21 cellular contexts compared by ENCODE assay signal in the genomic region with DNA sequence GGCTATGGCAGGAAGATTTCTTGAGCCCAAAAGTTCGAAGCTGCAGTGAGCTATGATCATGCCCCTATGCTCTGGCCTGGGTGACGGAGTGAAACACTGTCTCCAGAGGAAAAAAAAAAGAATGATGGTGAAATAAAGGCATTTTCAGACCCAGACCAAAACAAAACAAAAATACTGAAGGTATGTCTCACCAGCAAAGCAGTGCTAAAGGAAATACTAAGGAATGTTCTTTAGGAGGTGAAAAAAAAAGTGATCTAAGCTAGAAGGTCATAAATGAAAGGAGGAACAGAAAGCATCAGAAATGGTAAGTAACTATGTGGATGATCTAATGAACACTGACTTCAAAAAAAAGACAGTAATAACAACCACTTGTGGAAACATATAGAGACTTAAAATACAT.
"Had no signal": no experiment of that assay in that cellular context is flagged by ENCODE, and none has a peak within 500 bp of the region (broad histone marks: within the 10 kb centered on the region; RNA-seq: fewer than 3 reads in every experiment).

No MANE protein-coding gene starts in this region.

- ATAC-seq: activated naive CD4-positive, alpha-beta T cell treated with anti-CD3 and anti-CD28 coated beads, Interleukin-2, amount 50 U/mL, for 72 hours; activated T-cell treated with anti-CD3 and anti-CD28 coated beads, Interleukin-2, amount 50 U/mL, for 4 hours; gastrocnemius medialis; heart left ventricle; left colon; pancreas; T-cell had no signal

- H3K27me3 ChIP-seq: dorsolateral prefrontal cortex, gastrocnemius medialis, heart left ventricle, neural progenitor cell, pancreas, sigmoid colon, thyroid gland had no signal

- FAIRE-seq: islet of Langerhans, pancreas had no signal

- H3K27ac ChIP-seq: gastrocnemius medialis, heart left ventricle, neural progenitor cell, pancreas, sigmoid colon, thyroid gland had no signal

- H3K4me1 ChIP-seq: gastrocnemius medialis, neural progenitor cell, sigmoid colon had no signal

- H3K9me3 ChIP-seq: gastrocnemius medialis, pancreas, thyroid gland had no signal

- DNase-seq: activated CD4-positive, alpha-beta memory T cell treated with anti-CD3 and anti-CD28 coated beads, Interleukin-2, amount 10 ng/mL, durations not matched to agents 7 days and 5 days; activated gamma-delta T cell; activated T-cell treated with anti-CD3 and anti-CD28 coated beads, Interleukin-2, amount 50 U/mL, for 4 hours; amniotic stem cell; cerebellar nuclear complex; dorsolateral prefrontal cortex; endodermal cell; gastrocnemius medialis; heart left ventricle; left colon; midbrain; pancreas; sigmoid colon; SK-N-SH; stimulated activated CD4-positive, alpha-beta T cell treated with anti-CD3 and anti-CD28 coated beads, Interleukin-1b, Interleukin-23, amount 100 ng/mL, for 48 hours; T-cell; T-helper 9 cell; thyroid gland had no signal

- H3K4me3 ChIP-seq: dorsolateral prefrontal cortex, gastrocnemius medialis, heart left ventricle, neural progenitor cell, pancreas, sigmoid colon, thyroid gland had no signal
